Comparison of ENCODE assay signal across 20 cellular contexts in genomic region chr1:235608278-235608677, GRCh38. TPM values are rescaled to one million over a fixed set of nuclear protein-coding genes. Genes with fewer than 3 reads are reported as not detected.
DNase-seq lines count a peak whose midpoint lies in the region; ATAC-seq and TF ChIP-seq lines count a peak whose summit lies in the region.
"Had no signal": no experiment of that assay in that cellular context is flagged by ENCODE, and none has a peak within 500 bp of the region (broad histone marks: within the 10 kb centered on the region; RNA-seq: fewer than 3 reads in every experiment).

No MANE protein-coding gene starts in this region.

- H2AFZ ChIP-seq in GM23248: no peak overlapping the region
- no peak overlapping the region for H2AFZ ChIP-seq in IMR-90 (replicated peaks; ENCODE audit: low read length, poor library complexity)

- no peak overlapping the region for H2AK5ac ChIP-seq in IMR-90 (ENCODE audit: low read depth, low read length)

- H4K8ac ChIP-seq in IMR-90 (ENCODE audit: low read depth in 2 of 2, low read length in 2 of 2): no peak overlapping the region

- no peak overlapping the region for H3K14ac ChIP-seq in IMR-90 (replicated peaks; ENCODE audit: low read depth, low read length)

- no peak overlapping the region for H3K4me3 ChIP-seq in AG10803 (ENCODE audit: low read length)
- H3K4me3 ChIP-seq in GM23248: no peak overlapping the region
- H3K4me3 ChIP-seq in IMR-90 (ENCODE audit: insufficient read depth, low read depth, low read length): no peak overlapping the region

- no peak for TF ChIP-seq POLR2A in IMR-90 (IDR thresholded peaks at IDR 0.05; ENCODE audit: low read depth, low read length)

- no peak overlapping the region for H3K4me3 Mint-ChIP-seq in CD14-positive monocyte
- H3K4me3 Mint-ChIP-seq: CD4-positive, alpha-beta T cell; CD8-positive, alpha-beta memory T cell had no signal

- ATAC-seq in IMR-90 (ENCODE audit: low read depth): no peak
- ATAC-seq in esophagus mucosa: peak; percentile 77
- no peak for ATAC-seq in HG03095 (IDR thresholded peaks at IDR 0.05; ENCODE audit: unreplicated experiment)

- WGBS in GM23248 (ENCODE audit: low coverage in 1 of 2, low lambda C conversion rate in 2 of 2, missing lambda C conversion rate in 2 of 2), 2 experiments: 18 to 19% methylated on average over 3 of the region's 3 CpGs
- 67% methylated on average over 1 of the region's 3 CpGs; no CpG with 5 or more reads in 1 of the 2 experiments for WGBS in IMR-90 (ENCODE audit: extremely low coverage in 2 of 2, insufficient read length in 1 of 2), 2 experiments

- H3K9me1 ChIP-seq in IMR-90 (ENCODE audit: insufficient read depth, low read length): 0 out of 2 replicates have a peak, but pooled peaks cover 3% of the 10 kb centered on the region

- H3K9ac ChIP-seq in GM23248 (no peak overlapping the region), IMR-90 (ENCODE audit: low read depth, low read length) (no peak overlapping the region)

- H3K27ac ChIP-seq in GM23248: no peak overlapping the region
- H3K27ac ChIP-seq in IMR-90 (ENCODE audit: insufficient read depth, low read length): no peak overlapping the region
- H3K27ac ChIP-seq: 22Rv1, C4-2B had no signal

- POLR2A ChIA-PET in IMR-90 (lab: Charles Lee; ENCODE audit: unreplicated experiment): no interaction called here

- no peaks in the 10 kb centered on the region for H3F3A ChIP-seq in GM23248 (ENCODE audit: insufficient read depth)

- H2BK20ac ChIP-seq in IMR-90 (ENCODE audit: low read depth, low read length): no peak overlapping the region

- no peak for TF ChIP-seq RAD21 in IMR-90 (IDR thresholded peaks at IDR 0.05; ENCODE audit: low read length)

- H3K4me1 ChIP-seq in GM23248 (ENCODE audit: insufficient read depth) (no peaks in the 10 kb centered on the region), IMR-90 (ENCODE audit: control insufficient read depth, insufficient read depth, low read length) (no peaks in the 10 kb centered on the region)
- H3K4me1 ChIP-seq: BE2C had no signal

- H3K4ac ChIP-seq in IMR-90 (ENCODE audit: low read depth, low read length): no peak overlapping the region

- CTCF ChIA-PET in IMR-90 (lab: Yijun Ruan, JAX): no interaction called here

- peaks cover 2 to 4% (median 2%) of the 10 kb centered on the region in 3 donors for H3K27me3 Mint-ChIP-seq in CD14-positive monocyte (ENCODE audit: low read depth in 3 of 3)
- H3K27me3 Mint-ChIP-seq: CD4-positive, alpha-beta T cell; CD8-positive, alpha-beta memory T cell had no signal

- DNase-seq in AG10803 (ENCODE audit: low read depth) (peak; percentile 53), GM23248 (peak; percentile 14), IMR-90 (no peak), CD14-positive monocyte (ENCODE audit: low spot score) (no peak), NCI-H1694 treated with DMSO at 0.1 percent for 48 hours (lab: John Stamatoyannopoulos, UW) (no peak), Kasumi-1 (lab: John Stamatoyannopoulos, UW) (no peak)
- DNase-seq: AML-193; BE2C; Calu3; CD4-positive, alpha-beta T cell; CD8-positive, alpha-beta memory T cell; DMS53; DMS79 treated with DMSO at 0.1 percent for 48 hours; GF-D8; H7; HCEC 1CT had no signal

- H4K5ac ChIP-seq in IMR-90 (ENCODE audit: low read depth, low read length): no peak overlapping the region

- H3K36me3 Mint-ChIP-seq in CD14-positive monocyte: no peaks in the 10 kb centered on the region
- H3K36me3 Mint-ChIP-seq: CD8-positive, alpha-beta memory T cell had no signal

- H3K27me3 ChIP-seq in GM23248 (replicated peaks; ENCODE audit: insufficient read depth): no peaks in the 10 kb centered on the region
- H3K27me3 ChIP-seq in IMR-90 (ENCODE audit: control insufficient read depth, insufficient read depth, low read length): no peaks in the 10 kb centered on the region; the same call in 1 of the 2 replicates
- H3K27me3 ChIP-seq: BE2C had no signal

- no peak overlapping the region for H3K27ac Mint-ChIP-seq in CD14-positive monocyte
- H3K27ac Mint-ChIP-seq: CD4-positive, alpha-beta T cell had no signal

- H4K20me1 ChIP-seq in GM23248 (ENCODE audit: insufficient read depth) (no peaks in the 10 kb centered on the region), IMR-90 (ENCODE audit: insufficient read depth, low read length) (no peaks in the 10 kb centered on the region)

- TF ChIP-seq CTCF in AG10803 (conservative IDR thresholded peaks at IDR 0.05; ENCODE audit: low read length) (no peak), IMR-90 (conservative IDR thresholded peaks at IDR 0.05; ENCODE audit: low read depth, low read length) (no peak), CD14-positive monocyte (IDR thresholded peaks at IDR 0.05) (no peak)

- no peaks in the 10 kb centered on the region for H3K9me3 ChIP-seq in GM23248 (ENCODE audit: low read depth)
- H3K9me3 ChIP-seq in IMR-90 (ENCODE audit: control insufficient read depth, insufficient read depth, low read length): no peaks in the 10 kb centered on the region
- H3K9me3 ChIP-seq: BE2C had no signal

- H3K79me2 ChIP-seq in GM23248 (ENCODE audit: insufficient read depth): no peaks in the 10 kb centered on the region

- H3K18ac ChIP-seq in IMR-90 (ENCODE audit: low read depth, low read length): no peak overlapping the region

- H3K9me3 Mint-ChIP-seq in CD14-positive monocyte: no peaks in the 10 kb centered on the region
- H3K9me3 Mint-ChIP-seq: CD4-positive, alpha-beta T cell; CD8-positive, alpha-beta memory T cell had no signal

- no peak overlapping the region for H2AK9ac ChIP-seq in IMR-90 (replicated peaks; ENCODE audit: low read depth, low read length, poor library complexity)

- H2BK5ac ChIP-seq in IMR-90 (ENCODE audit: low read depth, low read length, poor library complexity, severe bottlenecking): no peak overlapping the region

- no peak overlapping the region for H2BK120ac ChIP-seq in IMR-90 (ENCODE audit: low read depth, low read length)

- no TSS peak for BruUV-seq in IMR-90 (replicated peaks; lab: Mats Ljungman, UMichigan)

- H2BK15ac ChIP-seq in IMR-90 (ENCODE audit: low read depth, low read length): no peak overlapping the region

- H3K79me1 ChIP-seq in IMR-90 (ENCODE audit: low read depth in 1 of 2, low read length in 2 of 2): no peaks in the 10 kb centered on the region

- H3K9me2 ChIP-seq in GM23248 (ENCODE audit: insufficient read depth): no peaks in the 10 kb centered on the region

- intact Hi-C loops in IMR-90 (cut with micrococcal nuclease) (no loop called here), CD14-positive monocyte (cut with micrococcal nuclease) (no loop called here)

- dilution Hi-C loops in IMR-90 (cut with HindIII; ENCODE audit: low sequenced_read_pairs, unreplicated experiment): no loop called here

- no peak overlapping the region for H3K23ac ChIP-seq in IMR-90 (ENCODE audit: low read depth, low read length)

- H3K4me1 Mint-ChIP-seq in CD14-positive monocyte: peaks cover 2% of the 10 kb centered on the region

- in situ Hi-C loops in GM23248 (cut with MboI) (no loop called here), IMR-90 (cut with MboI; ENCODE audit: low sequenced_read_pairs) (no loop called here)

- H3K36me3 ChIP-seq in GM23248 (ENCODE audit: low read depth) (no peaks in the 10 kb centered on the region), IMR-90 (ENCODE audit: control insufficient read depth, insufficient read depth, low read length) (no peaks in the 10 kb centered on the region)

- no peak overlapping the region for H4K91ac ChIP-seq in IMR-90 (ENCODE audit: insufficient read depth, low read depth, low read length)

- H3K56ac ChIP-seq in IMR-90 (ENCODE audit: extremely low read depth, insufficient read depth, low read length): no peak overlapping the region

- no peak overlapping the region for H3K4me2 ChIP-seq in GM23248 (ENCODE audit: unreplicated experiment)
- no peak overlapping the region for H3K4me2 ChIP-seq in IMR-90 (ENCODE audit: low read depth, low read length)

TF ChIP-seq in IMR-90, 13 proteins besides CTCF, POLR2A, EP300 and RAD21:
- TF ChIP-seq MAZ (IDR thresholded peaks at IDR 0.05; ENCODE audit: borderline replicate concordance, low read depth, low read length) (no peak), USF2 (IDR thresholded peaks at IDR 0.05; ENCODE audit: low read depth, low read length) (no peak), FOS (IDR thresholded peaks at IDR 0.05; ENCODE audit: low read depth, low read length) (no peak), MXI1 (IDR thresholded peaks at IDR 0.05; ENCODE audit: borderline replicate concordance, low read depth, low read length) (no peak), CEBPB (IDR thresholded peaks at IDR 0.05; ENCODE audit: low read depth, low read length) (peak; percentile 20; the same call in 1 of the 2 replicates), SMC3 (IDR thresholded peaks at IDR 0.05; ENCODE audit: low read depth, low read length) (no peak)
TF ChIP-seq in IMR-90: peak in this region for 1.

RNA-seq across cellular contexts. Expression of gene GNG4, which starts 41.3 kb away (rescaled TPM):
- total RNA-seq in GM23248 (2014; rRNA removed; shearing (Covaris generic)): 0.32 and 2.0 TPM in 2 replicates
- polyA plus RNA-seq in GM23248 (2016; fragmentation: Nextera tagmentation; extraction: Ambion mirVana) (1.2 and 1.6 TPM in 2 replicates), IMR-90 (2012; rRNA removed) (0.29 and 0.33 TPM in 2 replicates), CD14-positive monocyte (not detected)
- total RNA-seq in IMR-90 (2012; rRNA removed) (0.18 and 0.28 TPM in 2 replicates), esophagus mucosa (7.2 TPM)
- polyA plus RNA-seq in IMR-90 (2012; cell fraction: cytosol; rRNA removed): 0.21 and 0.23 TPM in 2 replicates
- polyA plus RNA-seq in IMR-90 (2012; cell fraction: nucleus; rRNA removed; ENCODE audit: low replicate concordance): 0.02 and 0.08 TPM in 2 replicates
- total RNA-seq: CD4-positive, alpha-beta T cell had no signal
- polyA plus RNA-seq: CD8-positive, alpha-beta memory T cell had no signal

Comparison
In these comparisons a context has a peak if more than half of its experiments do, and no peak if none do; other contexts are left out.
1. DNase-seq: peak in AG10803 (single experiment) and GM23248 (single experiment); none in IMR-90 (single experiment), CD14-positive monocyte (single experiment), NCI-H1694 treated with DMSO at 0.1 percent for 48 hours (single experiment) and Kasumi-1 (0 of 2).